ENCODE assay signal across 1 cellular context in the genomic region with DNA sequence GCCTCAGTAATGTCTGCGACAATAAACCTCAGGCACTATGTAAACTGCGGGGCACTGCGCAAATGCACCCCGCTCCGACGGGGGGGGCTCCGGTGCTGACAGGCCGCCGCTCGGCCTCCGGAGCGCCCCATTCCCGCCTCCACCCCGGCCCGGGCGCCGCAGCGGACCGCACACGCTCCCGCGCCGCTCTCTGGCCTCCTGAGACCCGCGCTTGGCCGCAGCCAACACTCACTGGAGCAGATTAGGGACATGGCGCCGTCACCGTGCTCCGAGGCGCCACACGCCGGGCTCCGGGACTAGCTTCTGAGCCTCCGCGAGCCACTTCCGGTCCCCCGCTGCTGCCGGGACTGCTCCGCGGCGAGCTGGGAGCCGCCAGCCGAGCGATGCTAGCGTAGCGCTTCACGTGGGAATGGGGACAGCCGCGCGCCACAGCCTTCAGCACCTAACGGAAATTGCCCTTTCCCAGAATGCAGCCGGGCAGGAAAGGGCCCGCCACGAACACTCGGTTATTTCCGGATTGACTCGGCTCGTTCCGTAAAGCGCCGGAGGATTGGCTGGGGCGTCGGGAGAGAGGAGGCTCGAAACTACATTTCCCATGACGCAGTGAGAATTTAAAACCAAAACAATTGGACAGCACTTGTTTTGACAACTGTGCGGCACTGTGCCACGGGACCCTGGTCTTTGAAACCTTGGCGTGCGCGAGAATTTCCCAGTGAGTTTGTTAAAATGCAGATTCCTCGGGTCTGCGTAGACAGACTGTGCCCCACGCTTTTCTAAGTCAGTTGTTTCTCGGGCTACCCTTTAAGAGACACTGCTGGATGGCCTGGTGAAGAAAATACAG.
TF ChIP-seq lines count a peak whose summit lies in the region.

A gene (minus strand): TSS at position 454 of the 841 bp plus-strand sequence. CDS start 203 bp downstream, at position 251.

TF ChIP-seq in HepG2, 621 proteins besides CTCF, POLR2A, EP300 and RAD21 (continued from another document and continues in another):
- TF ChIP-seq ZNF589 (CRISPR knock-in tag; conservative IDR thresholded peaks at IDR 0.05) = 0 out of 2 replicates have a peak, but pooled peaks have one; percentile 36
- TF ChIP-seq, protein P1, sequence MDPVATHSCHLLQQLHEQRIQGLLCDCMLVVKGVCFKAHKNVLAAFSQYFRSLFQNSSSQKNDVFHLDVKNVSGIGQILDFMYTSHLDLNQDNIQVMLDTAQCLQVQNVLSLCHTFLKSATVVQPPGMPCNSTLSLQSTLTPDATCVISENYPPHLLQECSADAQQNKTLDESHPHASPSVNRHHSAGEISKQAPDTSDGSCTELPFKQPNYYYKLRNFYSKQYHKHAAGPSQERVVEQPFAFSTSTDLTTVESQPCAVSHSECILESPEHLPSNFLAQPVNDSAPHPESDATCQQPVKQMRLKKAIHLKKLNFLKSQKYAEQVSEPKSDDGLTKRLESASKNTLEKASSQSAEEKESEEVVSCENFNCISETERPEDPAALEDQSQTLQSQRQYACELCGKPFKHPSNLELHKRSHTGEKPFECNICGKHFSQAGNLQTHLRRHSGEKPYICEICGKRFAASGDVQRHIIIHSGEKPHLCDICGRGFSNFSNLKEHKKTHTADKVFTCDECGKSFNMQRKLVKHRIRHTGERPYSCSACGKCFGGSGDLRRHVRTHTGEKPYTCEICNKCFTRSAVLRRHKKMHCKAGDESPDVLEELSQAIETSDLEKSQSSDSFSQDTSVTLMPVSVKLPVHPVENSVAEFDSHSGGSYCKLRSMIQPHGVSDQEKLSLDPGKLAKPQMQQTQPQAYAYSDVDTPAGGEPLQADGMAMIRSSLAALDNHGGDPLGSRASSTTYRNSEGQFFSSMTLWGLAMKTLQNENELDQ (CRISPR knock-in tag; IDR thresholded peaks at IDR 0.05; ENCODE audit: borderline replicate concordance) = no peak
- TF ChIP-seq, protein P2, sequence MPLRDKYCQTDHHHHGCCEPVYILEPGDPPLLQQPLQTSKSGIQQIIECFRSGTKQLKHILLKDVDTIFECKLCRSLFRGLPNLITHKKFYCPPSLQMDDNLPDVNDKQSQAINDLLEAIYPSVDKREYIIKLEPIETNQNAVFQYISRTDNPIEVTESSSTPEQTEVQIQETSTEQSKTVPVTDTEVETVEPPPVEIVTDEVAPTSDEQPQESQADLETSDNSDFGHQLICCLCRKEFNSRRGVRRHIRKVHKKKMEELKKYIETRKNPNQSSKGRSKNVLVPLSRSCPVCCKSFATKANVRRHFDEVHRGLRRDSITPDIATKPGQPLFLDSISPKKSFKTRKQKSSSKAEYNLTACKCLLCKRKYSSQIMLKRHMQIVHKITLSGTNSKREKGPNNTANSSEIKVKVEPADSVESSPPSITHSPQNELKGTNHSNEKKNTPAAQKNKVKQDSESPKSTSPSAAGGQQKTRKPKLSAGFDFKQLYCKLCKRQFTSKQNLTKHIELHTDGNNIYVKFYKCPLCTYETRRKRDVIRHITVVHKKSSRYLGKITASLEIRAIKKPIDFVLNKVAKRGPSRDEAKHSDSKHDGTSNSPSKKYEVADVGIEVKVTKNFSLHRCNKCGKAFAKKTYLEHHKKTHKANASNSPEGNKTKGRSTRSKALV (CRISPR knock-in tag; IDR thresholded peaks at IDR 0.05) = peak; percentile 24; the same call in 1 of the 2 replicates
- peak; percentile 93 for TF ChIP-seq SPEN (CRISPR knock-in tag; IDR thresholded peaks at IDR 0.05; ENCODE audit: low read depth)
- TF ChIP-seq, protein P3, sequence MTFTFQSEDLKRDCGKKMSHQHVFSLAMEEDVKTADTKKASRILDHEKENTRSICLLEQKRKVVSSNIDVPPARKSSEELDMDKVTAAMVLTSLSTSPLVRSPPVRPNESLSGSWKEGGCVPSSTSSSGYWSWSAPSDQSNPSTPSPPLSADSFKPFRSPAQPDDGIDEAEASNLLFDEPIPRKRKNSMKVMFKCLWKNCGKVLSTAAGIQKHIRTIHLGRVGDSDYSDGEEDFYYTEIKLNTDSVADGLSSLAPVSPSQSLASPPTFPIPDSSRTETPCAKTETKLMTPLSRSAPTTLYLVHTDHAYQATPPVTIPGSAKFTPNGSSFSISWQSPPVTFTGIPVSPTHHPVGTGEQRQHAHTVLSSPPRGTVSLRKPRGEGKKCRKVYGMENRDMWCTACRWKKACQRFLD (CRISPR knock-in tag; IDR thresholded peaks at IDR 0.05; ENCODE audit: borderline replicate concordance) = 0 out of 2 replicates have a peak, but pooled peaks have one; percentile 24
- TF ChIP-seq HOXD1 (CRISPR knock-in tag; IDR thresholded peaks at IDR 0.05) = no peak
- TF ChIP-seq, protein P4, sequence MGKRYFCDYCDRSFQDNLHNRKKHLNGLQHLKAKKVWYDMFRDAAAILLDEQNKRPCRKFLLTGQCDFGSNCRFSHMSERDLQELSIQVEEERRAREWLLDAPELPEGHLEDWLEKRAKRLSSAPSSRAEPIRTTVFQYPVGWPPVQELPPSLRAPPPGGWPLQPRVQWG (CRISPR knock-in tag; IDR thresholded peaks at IDR 0.05; ENCODE audit: borderline replicate concordance, low read depth) = no peak
- no peak for TF ChIP-seq PPARG (CRISPR knock-in tag; conservative IDR thresholded peaks at IDR 0.05)
- TF ChIP-seq, protein P5, sequence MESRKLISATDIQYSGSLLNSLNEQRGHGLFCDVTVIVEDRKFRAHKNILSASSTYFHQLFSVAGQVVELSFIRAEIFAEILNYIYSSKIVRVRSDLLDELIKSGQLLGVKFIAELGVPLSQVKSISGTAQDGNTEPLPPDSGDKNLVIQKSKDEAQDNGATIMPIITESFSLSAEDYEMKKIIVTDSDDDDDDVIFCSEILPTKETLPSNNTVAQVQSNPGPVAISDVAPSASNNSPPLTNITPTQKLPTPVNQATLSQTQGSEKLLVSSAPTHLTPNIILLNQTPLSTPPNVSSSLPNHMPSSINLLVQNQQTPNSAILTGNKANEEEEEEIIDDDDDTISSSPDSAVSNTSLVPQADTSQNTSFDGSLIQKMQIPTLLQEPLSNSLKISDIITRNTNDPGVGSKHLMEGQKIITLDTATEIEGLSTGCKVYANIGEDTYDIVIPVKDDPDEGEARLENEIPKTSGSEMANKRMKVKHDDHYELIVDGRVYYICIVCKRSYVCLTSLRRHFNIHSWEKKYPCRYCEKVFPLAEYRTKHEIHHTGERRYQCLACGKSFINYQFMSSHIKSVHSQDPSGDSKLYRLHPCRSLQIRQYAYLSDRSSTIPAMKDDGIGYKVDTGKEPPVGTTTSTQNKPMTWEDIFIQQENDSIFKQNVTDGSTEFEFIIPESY (CRISPR knock-in tag; IDR thresholded peaks at IDR 0.05) = 0 out of 2 replicates have a peak, but pooled peaks have one; percentile 39
- TF ChIP-seq ZNF33A (CRISPR knock-in tag; IDR thresholded peaks at IDR 0.05; ENCODE audit: borderline replicate concordance) = no peak
- TF ChIP-seq ZNF331 (CRISPR knock-in tag; IDR thresholded peaks at IDR 0.05) = peak; percentile 69
- TF ChIP-seq ZNF24 (IDR thresholded peaks at IDR 0.05) = no peak
- no peak for TF ChIP-seq ZSCAN12 (CRISPR knock-in tag; IDR thresholded peaks at IDR 0.05)
- TF ChIP-seq ATRX (CRISPR knock-in tag; IDR thresholded peaks at IDR 0.05; ENCODE audit: borderline replicate concordance) = no peak
- TF ChIP-seq ARHGAP35 (CRISPR knock-in tag; IDR thresholded peaks at IDR 0.05; ENCODE audit: borderline replicate concordance) = peak; percentile 72; the same call in 1 of the 2 replicates
- peak; percentile 50; the same call in 1 of the 2 replicates for TF ChIP-seq ZSCAN21 (CRISPR knock-in tag; IDR thresholded peaks at IDR 0.05; ENCODE audit: borderline replicate concordance)
- TF ChIP-seq KLF12 (CRISPR knock-in tag; IDR thresholded peaks at IDR 0.05; ENCODE audit: borderline replicate concordance) = no peak
- TF ChIP-seq ZIK1 (CRISPR knock-in tag; IDR thresholded peaks at IDR 0.05; ENCODE audit: borderline replicate concordance, low read depth) = peak; percentile 58; the same call in 1 of the 2 replicates
- no peak for TF ChIP-seq ZNF792 (CRISPR knock-in tag; IDR thresholded peaks at IDR 0.05)
- TF ChIP-seq ZNF615 (CRISPR knock-in tag; IDR thresholded peaks at IDR 0.05; ENCODE audit: borderline replicate concordance) = no peak
- no peak for TF ChIP-seq ZNF34 (CRISPR knock-in tag; IDR thresholded peaks at IDR 0.05; ENCODE audit: borderline replicate concordance)
- TF ChIP-seq NONO (IDR thresholded peaks at IDR 0.05) = no peak
- TF ChIP-seq NONO (CRISPR knock-in tag; conservative IDR thresholded peaks at IDR 0.05) = peak; percentile 84
- TF ChIP-seq, protein P6, sequence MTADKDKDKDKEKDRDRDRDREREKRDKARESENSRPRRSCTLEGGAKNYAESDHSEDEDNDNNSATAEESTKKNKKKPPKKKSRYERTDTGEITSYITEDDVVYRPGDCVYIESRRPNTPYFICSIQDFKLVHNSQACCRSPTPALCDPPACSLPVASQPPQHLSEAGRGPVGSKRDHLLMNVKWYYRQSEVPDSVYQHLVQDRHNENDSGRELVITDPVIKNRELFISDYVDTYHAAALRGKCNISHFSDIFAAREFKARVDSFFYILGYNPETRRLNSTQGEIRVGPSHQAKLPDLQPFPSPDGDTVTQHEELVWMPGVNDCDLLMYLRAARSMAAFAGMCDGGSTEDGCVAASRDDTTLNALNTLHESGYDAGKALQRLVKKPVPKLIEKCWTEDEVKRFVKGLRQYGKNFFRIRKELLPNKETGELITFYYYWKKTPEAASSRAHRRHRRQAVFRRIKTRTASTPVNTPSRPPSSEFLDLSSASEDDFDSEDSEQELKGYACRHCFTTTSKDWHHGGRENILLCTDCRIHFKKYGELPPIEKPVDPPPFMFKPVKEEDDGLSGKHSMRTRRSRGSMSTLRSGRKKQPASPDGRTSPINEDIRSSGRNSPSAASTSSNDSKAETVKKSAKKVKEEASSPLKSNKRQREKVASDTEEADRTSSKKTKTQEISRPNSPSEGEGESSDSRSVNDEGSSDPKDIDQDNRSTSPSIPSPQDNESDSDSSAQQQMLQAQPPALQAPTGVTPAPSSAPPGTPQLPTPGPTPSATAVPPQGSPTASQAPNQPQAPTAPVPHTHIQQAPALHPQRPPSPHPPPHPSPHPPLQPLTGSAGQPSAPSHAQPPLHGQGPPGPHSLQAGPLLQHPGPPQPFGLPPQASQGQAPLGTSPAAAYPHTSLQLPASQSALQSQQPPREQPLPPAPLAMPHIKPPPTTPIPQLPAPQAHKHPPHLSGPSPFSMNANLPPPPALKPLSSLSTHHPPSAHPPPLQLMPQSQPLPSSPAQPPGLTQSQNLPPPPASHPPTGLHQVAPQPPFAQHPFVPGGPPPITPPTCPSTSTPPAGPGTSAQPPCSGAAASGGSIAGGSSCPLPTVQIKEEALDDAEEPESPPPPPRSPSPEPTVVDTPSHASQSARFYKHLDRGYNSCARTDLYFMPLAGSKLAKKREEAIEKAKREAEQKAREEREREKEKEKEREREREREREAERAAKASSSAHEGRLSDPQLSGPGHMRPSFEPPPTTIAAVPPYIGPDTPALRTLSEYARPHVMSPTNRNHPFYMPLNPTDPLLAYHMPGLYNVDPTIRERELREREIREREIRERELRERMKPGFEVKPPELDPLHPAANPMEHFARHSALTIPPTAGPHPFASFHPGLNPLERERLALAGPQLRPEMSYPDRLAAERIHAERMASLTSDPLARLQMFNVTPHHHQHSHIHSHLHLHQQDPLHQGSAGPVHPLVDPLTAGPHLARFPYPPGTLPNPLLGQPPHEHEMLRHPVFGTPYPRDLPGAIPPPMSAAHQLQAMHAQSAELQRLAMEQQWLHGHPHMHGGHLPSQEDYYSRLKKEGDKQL (CRISPR knock-in tag; IDR thresholded peaks at IDR 0.05; ENCODE audit: low read depth) = peak; percentile 37; the same call in 1 of the 2 replicates
- peak; percentile 90; the same call in 1 of the 2 replicates for TF ChIP-seq ZNF343 (CRISPR knock-in tag; IDR thresholded peaks at IDR 0.05)
- no peak for TF ChIP-seq ZNF83 (CRISPR knock-in tag; IDR thresholded peaks at IDR 0.05; ENCODE audit: borderline replicate concordance)
- no peak for TF ChIP-seq ZNF101 (CRISPR knock-in tag; IDR thresholded peaks at IDR 0.05; ENCODE audit: borderline replicate concordance, low read depth)
- peak in 1 of 2 experiments; percentile 64; a peak in 1 of 4 replicates for TF ChIP-seq KLF16 (CRISPR knock-in tag; IDR thresholded peaks at IDR 0.05)
- TF ChIP-seq CENPX (CRISPR knock-in tag; IDR thresholded peaks at IDR 0.05) = no peak
- TF ChIP-seq, protein P7, sequence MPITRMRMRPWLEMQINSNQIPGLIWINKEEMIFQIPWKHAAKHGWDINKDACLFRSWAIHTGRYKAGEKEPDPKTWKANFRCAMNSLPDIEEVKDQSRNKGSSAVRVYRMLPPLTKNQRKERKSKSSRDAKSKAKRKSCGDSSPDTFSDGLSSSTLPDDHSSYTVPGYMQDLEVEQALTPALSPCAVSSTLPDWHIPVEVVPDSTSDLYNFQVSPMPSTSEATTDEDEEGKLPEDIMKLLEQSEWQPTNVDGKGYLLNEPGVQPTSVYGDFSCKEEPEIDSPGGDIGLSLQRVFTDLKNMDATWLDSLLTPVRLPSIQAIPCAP (CRISPR knock-in tag; IDR thresholded peaks at IDR 0.05; ENCODE audit: low read depth) = 0 out of 2 replicates have a peak, but pooled peaks have one; percentile 51
- TF ChIP-seq RXRB (CRISPR knock-in tag; IDR thresholded peaks at IDR 0.05; ENCODE audit: borderline replicate concordance) = peak; percentile 62; the same call in 1 of the 2 replicates
- TF ChIP-seq ZNF652 (CRISPR knock-in tag; IDR thresholded peaks at IDR 0.05; ENCODE audit: borderline replicate concordance, low read depth) = no peak
- TF ChIP-seq, protein P8, sequence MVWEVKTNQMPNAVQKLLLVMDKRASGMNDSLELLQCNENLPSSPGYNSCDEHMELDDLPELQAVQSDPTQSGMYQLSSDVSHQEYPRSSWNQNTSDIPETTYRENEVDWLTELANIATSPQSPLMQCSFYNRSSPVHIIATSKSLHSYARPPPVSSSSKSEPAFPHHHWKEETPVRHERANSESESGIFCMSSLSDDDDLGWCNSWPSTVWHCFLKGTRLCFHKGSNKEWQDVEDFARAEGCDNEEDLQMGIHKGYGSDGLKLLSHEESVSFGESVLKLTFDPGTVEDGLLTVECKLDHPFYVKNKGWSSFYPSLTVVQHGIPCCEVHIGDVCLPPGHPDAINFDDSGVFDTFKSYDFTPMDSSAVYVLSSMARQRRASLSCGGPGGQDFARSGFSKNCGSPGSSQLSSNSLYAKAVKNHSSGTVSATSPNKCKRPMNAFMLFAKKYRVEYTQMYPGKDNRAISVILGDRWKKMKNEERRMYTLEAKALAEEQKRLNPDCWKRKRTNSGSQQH (CRISPR knock-in tag; IDR thresholded peaks at IDR 0.05; ENCODE audit: low read depth) = no peak
- TF ChIP-seq, protein P9, sequence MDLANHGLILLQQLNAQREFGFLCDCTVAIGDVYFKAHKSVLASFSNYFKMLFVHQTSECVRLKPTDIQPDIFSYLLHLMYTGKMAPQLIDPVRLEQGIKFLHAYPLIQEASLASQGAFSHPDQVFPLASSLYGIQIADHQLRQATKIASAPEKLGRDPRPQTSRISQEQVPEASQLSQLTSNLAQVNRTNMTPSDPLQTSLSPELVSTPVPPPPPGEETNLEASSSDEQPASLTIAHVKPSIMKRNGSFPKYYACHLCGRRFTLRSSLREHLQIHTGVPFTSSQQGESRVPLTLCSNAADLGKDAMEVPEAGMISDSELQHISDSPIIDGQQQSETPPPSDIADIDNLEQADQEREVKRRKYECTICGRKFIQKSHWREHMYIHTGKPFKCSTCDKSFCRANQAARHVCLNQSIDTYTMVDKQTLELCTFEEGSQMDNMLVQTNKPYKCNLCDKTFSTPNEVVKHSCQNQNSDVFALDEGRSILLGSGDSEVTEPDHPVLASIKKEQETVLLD (CRISPR knock-in tag; IDR thresholded peaks at IDR 0.05; ENCODE audit: low read depth) = peak; percentile 89
- TF ChIP-seq RARG (CRISPR knock-in tag; IDR thresholded peaks at IDR 0.05; ENCODE audit: low read depth) = no peak
